ENCODE assay signal across 8 cellular contexts in the genomic region with DNA sequence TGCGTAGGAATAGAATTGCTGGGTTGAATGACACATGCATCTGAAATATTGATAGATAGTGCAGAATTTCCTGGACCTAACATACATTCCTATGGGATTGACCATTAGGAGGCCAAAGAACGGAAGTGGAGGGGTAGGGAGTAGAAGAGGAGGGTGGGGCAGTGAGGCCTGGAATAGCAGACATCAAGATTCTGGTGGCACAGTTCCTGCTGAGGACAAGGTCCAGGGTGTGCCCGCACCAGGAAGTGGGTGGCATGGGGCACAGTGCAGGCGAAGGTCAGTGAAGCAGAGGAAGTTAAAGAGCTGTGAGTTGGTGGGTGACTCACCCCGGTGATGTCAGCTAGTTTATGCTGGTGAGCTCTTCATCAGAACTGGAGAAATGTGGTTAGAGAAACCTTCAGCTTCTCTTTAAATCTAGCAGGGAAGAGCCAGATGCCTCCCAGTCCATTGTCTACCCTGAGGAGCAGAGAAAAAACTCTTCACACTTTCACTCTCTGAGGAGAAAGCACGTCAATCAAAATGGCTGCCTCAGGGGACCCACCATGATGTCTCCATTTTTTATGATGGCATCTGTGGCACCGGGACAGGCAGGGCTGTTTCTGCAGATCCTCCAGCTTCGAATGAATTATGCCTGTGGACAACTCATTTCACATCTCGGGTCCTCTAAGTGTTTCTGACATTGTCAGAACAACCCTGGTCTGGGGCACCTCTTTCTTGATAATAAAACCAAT. TPM values are rescaled to one million over a fixed set of nuclear protein-coding genes. Genes with fewer than 3 reads are reported as not detected.
A peak's percentile ranks its signal among the peaks of the same experiment; 100 is the strongest.
DNase-seq lines count a peak whose midpoint lies in the region; ATAC-seq and FAIRE-seq lines count a peak whose summit lies in the region.

No MANE protein-coding gene starts in this region.

- H3K4me3 ChIP-seq in CD4-positive, CD25-positive, alpha-beta regulatory T cell (ENCODE audit: low read depth, low read length) = peak overlapping the region; percentile 57

- H3K36me3 Mint-ChIP-seq in CD4-positive, CD25-positive, alpha-beta regulatory T cell = no peaks in the 10 kb centered on the region

- peak; percentile 82 to 83 for ATAC-seq in CD4-positive, CD25-positive, alpha-beta regulatory T cell (ENCODE audit: low read depth in 2 of 2)
- ATAC-seq in HG02588 (IDR thresholded peaks at IDR 0.05; ENCODE audit: unreplicated experiment) (peak; percentile 73), GM21723 (IDR thresholded peaks at IDR 0.05; ENCODE audit: unreplicated experiment) (no peak), GM21360 (IDR thresholded peaks at IDR 0.05; ENCODE audit: unreplicated experiment) (no peak)

- peak overlapping the region; percentile 60 to 92 (median 87) for H3K27ac Mint-ChIP-seq in CD4-positive, CD25-positive, alpha-beta regulatory T cell

- peak; percentile 96 for FAIRE-seq in RCC 7860 (lab: Jason Lieb, UNC)

- peak; percentile 15 to 91 (median 37) for DNase-seq in CD4-positive, CD25-positive, alpha-beta regulatory T cell
- DNase-seq in RCC 7860 (ENCODE audit: low spot score) (peak; percentile 99), cardiac septum (ENCODE audit: low spot score) (peak; percentile 85)
- DNase-seq in activated T-helper 1 cell treated with anti-CD3 and anti-CD28 coated beads, Interleukin-2, amount 50 U/mL, for 16 hours (ENCODE audit: low read depth in 1 of 2, low spot score in 1 of 2) = peak; percentile 29 to 47
- peak; percentile 33 to 36 for DNase-seq in stimulated activated CD4-positive, alpha-beta T cell treated with anti-CD3 and anti-CD28 coated beads, Interleukin-15, amount 100 ng/mL, for 1 hour (ENCODE audit: low read depth in 1 of 2, low spot score in 1 of 2)

- H3K4me1 ChIP-seq in CD4-positive, CD25-positive, alpha-beta regulatory T cell (ENCODE audit: control insufficient read depth, insufficient read depth, low read length, poor library complexity, severe bottlenecking) = peaks cover 29% of the 10 kb centered on the region

- H3K27me3 ChIP-seq in CD4-positive, CD25-positive, alpha-beta regulatory T cell (ENCODE audit: control insufficient read depth, insufficient read depth, low read length) = no peaks in the 10 kb centered on the region

- H3K27me3 Mint-ChIP-seq in CD4-positive, CD25-positive, alpha-beta regulatory T cell = peaks cover 5% of the 10 kb centered on the region

- intact Hi-C loops in cardiac septum (cut with DNase I) = loop anchor here (5.0 kb wide), 1 partner anchor 124 kb away; no protein-coding TSS in a partner anchor

- no peaks in the 10 kb centered on the region for H3K36me3 ChIP-seq in CD4-positive, CD25-positive, alpha-beta regulatory T cell (ENCODE audit: control insufficient read depth, insufficient read depth, low read length)

- peaks cover 0 to 3% (median 0%) of the 10 kb centered on the region in 7 donors for H3K9me3 Mint-ChIP-seq in CD4-positive, CD25-positive, alpha-beta regulatory T cell

- no peaks in the 10 kb centered on the region for H3K9me3 ChIP-seq in CD4-positive, CD25-positive, alpha-beta regulatory T cell (ENCODE audit: control insufficient read depth in 2 of 2, low read length in 2 of 2)

- H3K4me1 Mint-ChIP-seq in CD4-positive, CD25-positive, alpha-beta regulatory T cell = peaks cover 7 to 63% (median 43%) of the 10 kb centered on the region in 4 donors

- peak overlapping the region; percentile 44 for H3K27ac ChIP-seq in CD4-positive, CD25-positive, alpha-beta regulatory T cell (ENCODE audit: insufficient read depth, low read length, poor library complexity, severe bottlenecking)

- peak overlapping the region in 2 of 4 donors; percentile 62 to 74 for H3K4me3 Mint-ChIP-seq in CD4-positive, CD25-positive, alpha-beta regulatory T cell

RNA-seq across cellular contexts. Expression of a gene that starts 55.9 kb away (rescaled TPM):
- 459 TPM for total RNA-seq in CD4-positive, CD25-positive, alpha-beta regulatory T cell
- 10 to 100 TPM; 52.1 to 79.2 (median 55.7) TPM for polyA plus RNA-seq in CD4-positive, CD25-positive, alpha-beta regulatory T cell
- total RNA-seq in cardiac septum = not detected

Comparison
In these comparisons a context has a peak if more than half of its experiments do, and no peak if none do; other contexts are left out.
1. ATAC-seq: peak in CD4-positive, CD25-positive, alpha-beta regulatory T cell (2 of 2) and HG02588 (single experiment); none in GM21723 (single experiment) and GM21360 (single experiment).
2. DNase-seq: peak in every context shown above with its lines; median percentile 99 in RCC 7860; 85 in cardiac septum; 38 in activated T-helper 1 cell treated with anti-CD3 and anti-CD28 coated beads, Interleukin-2, amount 50 U/mL, for 16 hours; 37 in CD4-positive, CD25-positive, alpha-beta regulatory T cell; 34 in stimulated activated CD4-positive, alpha-beta T cell treated with anti-CD3 and anti-CD28 coated beads, Interleukin-15, amount 100 ng/mL, for 1 hour.
3. RNA of a gene that starts 55.9 kb away (total RNA-seq): 459 TPM in CD4-positive, CD25-positive, alpha-beta regulatory T cell (single experiment); not detected in cardiac septum (single experiment); every median in the first group is over 100 times any median in the second.